12 cellular contexts compared by ENCODE assay signal in the genomic region with DNA sequence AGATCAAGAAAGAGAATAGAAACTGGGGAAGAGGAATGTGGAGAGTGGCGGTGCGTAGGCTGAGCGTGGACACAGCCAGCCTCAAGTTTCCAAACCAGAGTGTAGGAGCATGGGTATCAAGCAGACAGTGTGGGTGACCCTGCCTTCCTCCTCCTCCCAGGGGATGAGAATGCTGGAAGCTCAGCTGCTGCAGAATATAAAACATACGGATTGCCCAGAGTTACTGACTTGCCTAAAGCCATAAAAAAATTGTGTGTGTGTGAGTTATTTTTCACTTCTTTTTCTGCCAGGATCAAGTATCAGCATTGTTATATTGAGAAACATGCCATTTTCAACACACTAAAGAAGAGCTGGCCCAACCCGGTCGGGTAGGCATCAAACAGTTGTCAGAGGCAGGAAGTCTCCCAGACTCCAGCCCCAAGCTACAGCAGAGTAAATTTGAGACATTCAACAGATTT.
DNase-seq lines count a peak whose midpoint lies in the region; ATAC-seq and TF ChIP-seq lines count a peak whose summit lies in the region.
"Had no signal": no experiment of that assay in that cellular context is flagged by ENCODE, and none has a peak within 500 bp of the region (broad histone marks: within the 10 kb centered on the region; RNA-seq: fewer than 3 reads in every experiment).

No MANE protein-coding gene starts in this region.

- intact Hi-C loops in Right ventricle myocardium inferior (cut with DNase I), result no loop called here

- H3K4me3 ChIP-seq in right atrium auricular region, result peak overlapping the region in 1 of 2 donors; percentile 4
- H3K4me3 ChIP-seq: BLaER1, thoracic aorta had no signal

- no peaks in the 10 kb centered on the region for H3K27me3 ChIP-seq in right atrium auricular region
- H3K27me3 ChIP-seq: BLaER1 had no signal

- TF ChIP-seq CTCF in right atrium auricular region (IDR thresholded peaks at IDR 0.05), result no peak

- H3K4me1 ChIP-seq in right atrium auricular region, result no peaks in the 10 kb centered on the region

- H3K27ac ChIP-seq in right atrium auricular region, result no peak overlapping the region
- H3K27ac ChIP-seq: BLaER1, KMS-11, thoracic aorta had no signal

- ATAC-seq in Right ventricle myocardium inferior (peak; percentile 92), GM19455 (IDR thresholded peaks at IDR 0.05; ENCODE audit: unreplicated experiment) (no peak)
- ATAC-seq: activated CD4-positive, alpha-beta T cell treated with anti-CD3 and anti-CD28 coated beads for 36 hours had no signal

- no peaks in the 10 kb centered on the region for H3K36me3 ChIP-seq in right atrium auricular region
- H3K36me3 ChIP-seq: BLaER1, thoracic aorta had no signal

- peak; percentile 74 for DNase-seq in Right ventricle myocardium inferior (ENCODE audit: missing footprints)
- no peak for DNase-seq in right atrium auricular region (ENCODE audit: low spot score)
- DNase-seq in fibroblast of gingiva (ENCODE audit: low read depth), result peak; percentile 89
- DNase-seq in myocyte (ENCODE audit: low read depth), result peak; percentile 93
- DNase-seq in NCI-H2227 treated with DMSO at 0.1 percent for 48 hours (lab: John Stamatoyannopoulos, UW), result no peak
- no peak for DNase-seq in stimulated activated CD4-positive, alpha-beta T cell treated with anti-CD3 and anti-CD28 coated beads, Interleukin-15, amount 100 ng/mL, for 24 hours
- no peak for DNase-seq in NCI-H524 (lab: John Stamatoyannopoulos, UW)
- DNase-seq: activated CD4-positive, alpha-beta T cell treated with anti-CD3 and anti-CD28 coated beads for 36 hours had no signal

- no peaks in the 10 kb centered on the region for H3K9me3 ChIP-seq in right atrium auricular region
- H3K9me3 ChIP-seq: thoracic aorta had no signal

Comparison
In these comparisons a context has a peak if more than half of its experiments do, and no peak if none do; other contexts are left out.
1. DNase-seq: peak in Right ventricle myocardium inferior (single experiment), fibroblast of gingiva (single experiment) and myocyte (single experiment); none in right atrium auricular region (single experiment), NCI-H2227 treated with DMSO at 0.1 percent for 48 hours (single experiment), stimulated activated CD4-positive, alpha-beta T cell treated with anti-CD3 and anti-CD28 coated beads, Interleukin-15, amount 100 ng/mL, for 24 hours (single experiment) and NCI-H524 (0 of 2).